In the genomic region with DNA sequence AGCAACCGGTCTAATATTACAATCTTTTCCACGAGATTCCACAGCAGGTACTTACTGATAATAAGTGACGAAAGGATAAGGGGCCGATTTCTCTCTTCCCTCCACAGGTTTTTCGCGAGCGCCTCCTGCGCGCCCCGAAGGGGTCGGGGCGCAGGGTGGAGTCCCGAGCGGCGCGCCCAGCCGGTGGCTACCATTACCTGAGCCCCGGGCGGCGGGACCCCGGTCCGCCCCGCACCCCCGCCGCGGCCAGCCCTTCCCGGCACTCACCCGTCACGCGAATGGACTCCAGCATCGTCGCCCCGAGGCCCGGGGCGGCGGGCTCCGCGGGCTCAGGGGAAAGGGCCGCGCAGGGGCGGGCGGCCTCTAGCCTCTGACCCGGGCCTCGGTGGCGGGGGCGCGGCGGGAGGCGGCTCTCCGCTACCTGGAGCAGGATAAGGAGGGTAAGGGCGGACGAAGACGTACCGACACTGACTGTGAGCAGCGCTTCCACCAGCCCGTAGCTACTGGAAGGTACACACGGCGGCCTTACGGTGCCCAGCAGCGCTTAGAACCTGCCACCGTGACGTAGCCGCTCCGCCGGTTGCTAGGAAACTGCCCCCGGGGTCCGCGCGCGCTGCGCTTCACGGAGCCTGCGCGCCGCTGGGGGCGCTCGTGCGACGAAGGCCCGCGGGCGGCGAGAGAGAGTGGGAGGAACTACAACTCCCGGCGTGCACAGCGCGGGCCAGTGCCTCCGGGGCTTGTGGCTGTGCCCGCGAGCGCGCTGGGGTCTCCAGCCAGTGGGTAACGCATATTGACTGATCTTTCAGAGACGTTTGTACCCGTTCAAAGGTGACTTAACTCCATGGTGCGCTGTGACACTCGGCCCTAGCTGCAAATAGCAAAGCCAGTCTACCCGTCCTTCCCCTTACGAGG, we compare ENCODE assay signal across 1 cellular context.
A peak's percentile ranks its signal among the peaks of the same experiment; 100 is the strongest.
TF ChIP-seq lines count a peak whose summit lies in the region.

No MANE protein-coding gene starts in this region.

TF ChIP-seq in WTC11, 78 proteins besides CTCF, POLR2A, EP300 and RAD21 (continued from another document):
- TF ChIP-seq, protein P1, sequence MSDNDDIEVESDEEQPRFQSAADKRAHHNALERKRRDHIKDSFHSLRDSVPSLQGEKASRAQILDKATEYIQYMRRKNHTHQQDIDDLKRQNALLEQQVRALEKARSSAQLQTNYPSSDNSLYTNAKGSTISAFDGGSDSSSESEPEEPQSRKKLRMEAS (CRISPR knock-in tag; IDR thresholded peaks at IDR 0.05), result 0 out of 2 replicates have a peak, but pooled peaks have one; percentile 44
- TF ChIP-seq CREM (CRISPR knock-in tag; IDR thresholded peaks at IDR 0.05), result peak; percentile 42; the same call in 1 of the 2 replicates
- TF ChIP-seq, protein P2, sequence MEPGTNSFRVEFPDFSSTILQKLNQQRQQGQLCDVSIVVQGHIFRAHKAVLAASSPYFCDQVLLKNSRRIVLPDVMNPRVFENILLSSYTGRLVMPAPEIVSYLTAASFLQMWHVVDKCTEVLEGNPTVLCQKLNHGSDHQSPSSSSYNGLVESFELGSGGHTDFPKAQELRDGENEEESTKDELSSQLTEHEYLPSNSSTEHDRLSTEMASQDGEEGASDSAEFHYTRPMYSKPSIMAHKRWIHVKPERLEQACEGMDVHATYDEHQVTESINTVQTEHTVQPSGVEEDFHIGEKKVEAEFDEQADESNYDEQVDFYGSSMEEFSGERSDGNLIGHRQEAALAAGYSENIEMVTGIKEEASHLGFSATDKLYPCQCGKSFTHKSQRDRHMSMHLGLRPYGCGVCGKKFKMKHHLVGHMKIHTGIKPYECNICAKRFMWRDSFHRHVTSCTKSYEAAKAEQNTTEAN (CRISPR knock-in tag; IDR thresholded peaks at IDR 0.05), result peak; percentile 21; the same call in 1 of the 2 replicates
- no peak for TF ChIP-seq ZNF423 (CRISPR knock-in tag; IDR thresholded peaks at IDR 0.05)
- no peak for TF ChIP-seq MYBL2 (CRISPR knock-in tag; IDR thresholded peaks at IDR 0.05)
- TF ChIP-seq JUN (CRISPR knock-in tag; IDR thresholded peaks at IDR 0.05), result no peak
